ENCODE assay signal across 20 cellular contexts in the genomic region with DNA sequence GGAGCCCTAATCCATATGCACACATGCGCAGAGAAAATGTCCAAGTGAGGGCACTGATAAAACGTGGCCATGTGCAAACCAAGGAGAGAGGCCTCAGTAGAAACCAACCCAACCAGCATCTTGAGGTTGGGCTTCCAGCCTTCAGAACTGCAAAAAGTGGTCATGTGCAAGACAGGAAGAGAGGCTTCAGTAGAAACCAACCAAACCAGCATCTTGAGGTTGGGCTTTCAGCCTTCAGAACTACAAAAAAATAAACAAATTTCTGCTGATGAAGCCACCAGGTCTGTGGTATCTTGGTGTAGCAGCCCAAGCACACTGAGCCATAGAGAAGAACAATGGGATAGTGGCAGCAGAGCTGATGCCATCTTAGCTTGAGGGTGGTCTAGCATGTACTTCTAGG.
DNase-seq lines count a peak whose midpoint lies in the region; TF ChIP-seq lines count a peak whose summit lies in the region.
"Had no signal": no experiment of that assay in that cellular context is flagged by ENCODE, and none has a peak within 500 bp of the region (broad histone marks: within the 10 kb centered on the region; RNA-seq: fewer than 3 reads in every experiment).

No MANE protein-coding gene starts in this region.

- H3K79me2 ChIP-seq in KMS-11 (ENCODE audit: insufficient read depth, low read depth): no peaks in the 10 kb centered on the region

- H3K4me3 ChIP-seq in KMS-11 (IDR thresholded peaks at IDR 0.05; ENCODE audit: insufficient read depth, low read depth, low read length): no peak overlapping the region
- H3K4me3 ChIP-seq: GM12878 had no signal

- H2AFZ ChIP-seq in KMS-11 (ENCODE audit: low read depth): peak overlapping the region; percentile 10; the same call in 1 of the 2 replicates

- peaks cover 54% of the 10 kb centered on the region for H3K4me1 ChIP-seq in KMS-11 (ENCODE audit: low read depth, poor library complexity, severe bottlenecking)
- H3K4me1 ChIP-seq: BE2C had no signal

- intact Hi-C loops in posterior vena cava (cut with DNase I): no loop called here

- peak overlapping the region; percentile 27; the same call in 1 of the 2 replicates for H3K4me2 ChIP-seq in KMS-11
- H3K4me2 ChIP-seq: BLaER1 had no signal

- peak; percentile 24 for DNase-seq in H4 (ENCODE audit: low spot score)
- peak; percentile 5 for DNase-seq in posterior vena cava (ENCODE audit: low spot score)
- no peak for DNase-seq in amniotic stem cell (lab: John Stamatoyannopoulos, UW)
- DNase-seq in NCI-H2196 (lab: John Stamatoyannopoulos, UW; ENCODE audit: unreplicated experiment): no peak
- no peak for DNase-seq in mesenteric fat pad (ENCODE audit: low spot score)
- DNase-seq: 8988T; ACHN; BE2C; C1 segment of cervical spinal cord; CD4-positive, alpha-beta memory T cell; CD4-positive, CD25-positive, alpha-beta regulatory T cell; CD8-positive, alpha-beta memory T cell; COR-L47; DMS 273 treated with DMSO at 0.1 percent for 48 hours; DMS153; DMS53; DMS79 had no signal

- peak overlapping the region; percentile 41 for H3K27ac ChIP-seq in KMS-11
- H3K27ac ChIP-seq: BLaER1 had no signal

- H4K20me1 ChIP-seq in KMS-11 (ENCODE audit: insufficient read depth): no peaks in the 10 kb centered on the region
- H4K20me1 ChIP-seq: BLaER1 had no signal

- H3K36me3 ChIP-seq in KMS-11 (ENCODE audit: insufficient read depth): no peaks in the 10 kb centered on the region
- H3K36me3 ChIP-seq: BE2C, BLaER1 had no signal

- no peak overlapping the region for H3K9ac ChIP-seq in KMS-11
- H3K9ac ChIP-seq: BLaER1 had no signal

- no peak for TF ChIP-seq CTCF in KMS-11 (conservative IDR thresholded peaks at IDR 0.05; ENCODE audit: low read depth, low read length)

- H3K27me3 ChIP-seq in KMS-11 (ENCODE audit: insufficient read depth, low read depth): no peaks in the 10 kb centered on the region
- H3K27me3 ChIP-seq: BE2C, BLaER1 had no signal

Comparison
In these comparisons a context has a peak if more than half of its experiments do, and no peak if none do; other contexts are left out.
1. DNase-seq: peak in H4 (single experiment) and posterior vena cava (single experiment); none in amniotic stem cell (single experiment), NCI-H2196 (single experiment) and mesenteric fat pad (single experiment).